In genomic region chr6:13006578-13007300, GRCh38 we compare ENCODE assay signal across 16 cellular contexts.
A peak's percentile ranks its signal among the peaks of the same experiment; 100 is the strongest.
DNase-seq lines count a peak whose midpoint lies in the region; ATAC-seq and TF ChIP-seq lines count a peak whose summit lies in the region.
"Had no signal": no experiment of that assay in that cellular context is flagged by ENCODE, and none has a peak within 500 bp of the region (broad histone marks: within the 10 kb centered on the region; RNA-seq: fewer than 3 reads in every experiment).

No MANE protein-coding gene starts in this region.

- TF ChIP-seq CTCF in Loucy (conservative IDR thresholded peaks at IDR 0.05; ENCODE audit: low read length) (no peak), cardiac fibroblast (IDR thresholded peaks at IDR 0.05; ENCODE audit: low read depth, low read length) (no peak)

- H2AFZ ChIP-seq in Loucy (ENCODE audit: low read length) = 0 out of 2 replicates have a peak overlapping the region, but pooled peaks have one; percentile 20

- no peak for ATAC-seq in GM21737 (IDR thresholded peaks at IDR 0.05; ENCODE audit: unreplicated experiment)
- ATAC-seq: activated naive CD8-positive, alpha-beta T cell treated with anti-CD3 and anti-CD28 coated beads, Interleukin-2, amount 50 U/mL, for 24 hours; GM12878 had no signal

- no peak overlapping the region for H3K4me2 ChIP-seq in Loucy (ENCODE audit: low read depth, low read length, poor library complexity, severe bottlenecking)

- peaks cover 18% of the 10 kb centered on the region for H3K4me1 ChIP-seq in Loucy (ENCODE audit: insufficient read depth, low read length, poor library complexity, severe bottlenecking)

- H4K20me1 ChIP-seq in Loucy (ENCODE audit: insufficient read depth, low read length, poor library complexity, severe bottlenecking) = no peaks in the 10 kb centered on the region

- H3K79me2 ChIP-seq in Loucy (ENCODE audit: insufficient read depth, low read length) = no peaks in the 10 kb centered on the region

- H3K27me3 ChIP-seq in Loucy (ENCODE audit: insufficient read depth, low read length, poor library complexity, severe bottlenecking) = no peaks in the 10 kb centered on the region
- H3K27me3 ChIP-seq: ovary had no signal

- H3K9me2 ChIP-seq in Loucy (replicated peaks; ENCODE audit: low read depth, low read length) = no peaks in the 10 kb centered on the region

- no peaks in the 10 kb centered on the region for H3K36me3 ChIP-seq in Loucy (ENCODE audit: insufficient read depth, low read length)
- H3K36me3 ChIP-seq: ovary had no signal

- DNase-seq in ELR (ENCODE audit: low read depth) (peak; percentile 87), cardiac fibroblast (ENCODE audit: low read depth in 2 of 2) (peak; percentile 44 to 64), left kidney (ENCODE audit: low read depth, low spot score) (peak; percentile 38), SHP77 treated with DMSO at 0.1 percent for 48 hours (lab: John Stamatoyannopoulos, UW) (no peak), globus pallidus (ENCODE audit: low spot score) (no peak)
- DNase-seq: activated naive CD8-positive, alpha-beta T cell treated with anti-CD3 and anti-CD28 coated beads, Interleukin-2, amount 50 U/mL, for 24 hours; activated T-cell treated with anti-CD3 and anti-CD28 coated beads, Interleukin-2, amount 50 U/mL, for 48 hours; DND-41; hippocampal formation; Kasumi-1; NCI-H187 treated with DMSO at 0.1 percent for 48 hours; ovary; SIG-M5 had no signal

- no peak overlapping the region for H3K9ac ChIP-seq in Loucy (ENCODE audit: low read depth, low read length, poor library complexity, severe bottlenecking)

- no peak overlapping the region for H3K4me3 ChIP-seq in Loucy (ENCODE audit: low read length, poor library complexity, severe bottlenecking)
- no peak overlapping the region for H3K4me3 ChIP-seq in cardiac fibroblast (replicated peaks in 1 of 2; ENCODE audit: low read depth in 2 of 2, low read length in 2 of 2)
- H3K4me3 ChIP-seq: GM12878, ovary had no signal

- no peaks in the 10 kb centered on the region for H3F3A ChIP-seq in Loucy (ENCODE audit: low read depth)

- H3K9me3 ChIP-seq in Loucy (ENCODE audit: insufficient read depth, low read depth, low read length) = no peaks in the 10 kb centered on the region
- H3K9me3 ChIP-seq: ovary had no signal

Comparison
In these comparisons a context has a peak if more than half of its experiments do, and no peak if none do; other contexts are left out.
1. DNase-seq: peak in ELR (single experiment), cardiac fibroblast (2 of 2) and left kidney (single experiment); none in SHP77 treated with DMSO at 0.1 percent for 48 hours (single experiment) and globus pallidus (single experiment).